27 cellular contexts compared by ENCODE assay signal in the genomic region with DNA sequence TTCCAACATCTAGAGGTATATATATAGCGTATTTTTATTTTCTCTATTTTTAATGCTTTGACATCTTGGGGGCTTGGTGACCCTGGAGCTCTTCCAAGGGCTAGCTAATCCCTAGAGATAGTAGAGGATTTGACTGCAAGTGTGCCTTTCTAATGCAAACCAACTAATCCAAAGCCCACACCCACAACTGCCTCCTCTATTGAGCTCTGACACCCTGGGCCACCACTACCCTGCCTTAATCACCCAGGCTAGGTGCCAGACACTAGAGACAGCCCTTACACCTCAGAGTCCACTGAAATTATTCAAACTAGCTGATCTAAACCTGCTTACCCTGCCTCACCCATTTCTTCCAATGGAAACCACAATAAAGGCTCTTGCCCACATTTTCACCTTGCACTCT.
"Had no signal": no experiment of that assay in that cellular context is flagged by ENCODE, and none has a peak within 500 bp of the region (broad histone marks: within the 10 kb centered on the region; RNA-seq: fewer than 3 reads in every experiment).

No MANE protein-coding gene starts in this region.

- H3K4me3 ChIP-seq: colonic mucosa, esophagus muscularis mucosa, gastroesophageal sphincter, heart left ventricle, hepatocyte, lung, ovary, psoas muscle, sigmoid colon, testis, tibial artery had no signal

- H3K4me2 ChIP-seq: hepatocyte had no signal

- ATAC-seq: foreskin keratinocyte; gastroesophageal sphincter; heart left ventricle; left lobe of liver; psoas muscle; right cardiac atrium; stimulated activated effector memory CD8-positive, alpha-beta T cell treated with anti-CD3 and anti-CD28 coated beads, Interleukin-12 subunit alpha, Interleukin-12 subunit beta, amount 100 ng/mL, for 72 hours; stimulated activated naive CD8-positive, alpha-beta T cell treated with anti-CD3 and anti-CD28 coated beads, Interleukin-15, Interleukin-2, amounts not matched to agents 100 U/mL and 50 U/mL, for 24 hours had no signal

- H3K27ac Mint-ChIP-seq: dendritic cell treated with granulocyte-macrophage colony-stimulating factor and Interleukin-4, amounts not matched to agents 40 ng/mL and 50 ng/mL, for 4 days; memory B cell; stimulated activated effector memory CD8-positive, alpha-beta T cell treated with anti-CD3 and anti-CD28 coated beads, Interleukin-12 subunit alpha, Interleukin-12 subunit beta, amount 100 ng/mL, for 72 hours; type B pancreatic cell had no signal

- DNase-seq: colonic mucosa; effector CD8-positive, alpha-beta T cell; foreskin keratinocyte; heart left ventricle; kidney; nucleus accumbens; ovary; posterior cingulate gyrus; psoas muscle; right cardiac atrium; sigmoid colon; stimulated activated CD4-positive, alpha-beta T cell treated with anti-CD3 and anti-CD28 coated beads, Interleukin-2, amount 100 ng/mL, for 24 hours; stimulated activated CD4-positive, alpha-beta T cell treated with anti-CD3 and anti-CD28 coated beads, Interleukin-4, amount 100 ng/mL, for 24 hours; stimulated activated naive CD8-positive, alpha-beta T cell treated with anti-CD3 and anti-CD28 coated beads, Interleukin-15, Interleukin-2, amounts not matched to agents 100 U/mL and 50 U/mL, for 24 hours; substantia nigra; testis; tibial artery had no signal

- H3K4me1 ChIP-seq: colonic mucosa, gastroesophageal sphincter, psoas muscle, sigmoid colon, testis, tibial artery had no signal

- H3K27ac ChIP-seq: colonic mucosa, esophagus muscularis mucosa, foreskin keratinocyte, gastroesophageal sphincter, heart left ventricle, hepatocyte, ovary, psoas muscle, sigmoid colon, testis, tibial artery had no signal

- H3K79me2 ChIP-seq: hepatocyte had no signal

- H3K9me3 ChIP-seq: colonic mucosa, esophagus muscularis mucosa, gastroesophageal sphincter, heart left ventricle, ovary, psoas muscle, sigmoid colon, testis, tibial artery had no signal

- H3K4me3 Mint-ChIP-seq: dendritic cell treated with granulocyte-macrophage colony-stimulating factor and Interleukin-4, amounts not matched to agents 40 ng/mL and 50 ng/mL, for 4 days; memory B cell; nephron; stimulated activated effector memory CD8-positive, alpha-beta T cell treated with anti-CD3 and anti-CD28 coated beads, Interleukin-12 subunit alpha, Interleukin-12 subunit beta, amount 100 ng/mL, for 72 hours; type B pancreatic cell had no signal

- H3K27me3 ChIP-seq: colonic mucosa, esophagus muscularis mucosa, foreskin keratinocyte, gastroesophageal sphincter, hepatocyte, ovary, sigmoid colon, testis, tibial artery had no signal

- H3K27me3 Mint-ChIP-seq: dendritic cell treated with granulocyte-macrophage colony-stimulating factor and Interleukin-4, amounts not matched to agents 40 ng/mL and 50 ng/mL, for 4 days; memory B cell; type B pancreatic cell had no signal

- H3K36me3 Mint-ChIP-seq: stimulated activated effector memory CD8-positive, alpha-beta T cell treated with anti-CD3 and anti-CD28 coated beads, Interleukin-12 subunit alpha, Interleukin-12 subunit beta, amount 100 ng/mL, for 72 hours; type B pancreatic cell had no signal

- H3K36me3 ChIP-seq: colonic mucosa, esophagus muscularis mucosa, gastroesophageal sphincter, heart left ventricle, ovary, sigmoid colon, tibial artery had no signal
